ENCODE assay signal across 8 cellular contexts in the genomic region with DNA sequence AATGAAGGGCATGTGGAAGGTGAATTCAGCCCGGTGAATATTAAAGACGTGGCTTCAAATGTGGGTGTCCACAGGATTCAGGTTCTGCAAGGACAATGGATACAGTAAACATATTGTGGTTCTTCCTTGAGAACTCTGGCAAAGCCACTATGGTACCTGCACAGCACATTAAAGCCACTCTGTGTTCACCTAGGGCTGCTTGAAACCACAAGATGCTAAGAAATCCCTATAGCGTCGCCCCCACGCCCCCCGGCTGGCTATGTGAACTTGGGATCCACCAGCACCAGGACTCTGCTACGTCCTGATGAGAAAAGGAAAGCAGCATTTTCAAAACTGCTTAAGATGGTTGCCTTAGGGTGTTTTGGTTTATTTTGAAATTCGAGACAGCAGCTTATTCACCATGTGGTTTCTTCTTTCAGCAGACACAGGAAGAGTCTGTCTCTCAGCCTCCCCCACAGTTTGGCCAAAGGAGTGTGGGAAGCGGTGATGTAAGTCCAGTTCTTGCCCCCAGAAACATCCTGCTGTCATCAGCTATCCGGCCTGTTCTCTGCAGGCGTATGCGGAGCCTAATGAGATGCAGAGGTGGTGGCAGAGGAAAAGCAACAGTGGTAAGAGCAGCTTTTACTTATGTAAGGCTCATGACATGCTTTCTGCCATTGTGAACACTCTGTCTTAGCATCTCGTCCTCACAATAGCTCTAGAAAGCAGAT.
DNase-seq lines count a peak whose midpoint lies in the region; ATAC-seq, FAIRE-seq and TF ChIP-seq lines count a peak whose summit lies in the region.

No MANE protein-coding gene starts in this region.

- no peak for TF ChIP-seq CTCF in GM12878 (IDR thresholded peaks at IDR 0.05 in 2 of 3, conservative IDR thresholded peaks at IDR 0.05 in 1 of 3; ENCODE audit: control insufficient read depth in 2 of 3, extremely low read depth in 1 of 3, insufficient read depth in 1 of 3, low read depth in 3 of 3, low read length in 3 of 3)
- no peak for TF ChIP-seq CTCF in kidney epithelial cell (IDR thresholded peaks at IDR 0.05; ENCODE audit: insufficient read depth, low read length, poor library complexity, severe bottlenecking)

- no peak overlapping the region for H3K9ac ChIP-seq in GM12878 (ENCODE audit: control insufficient read depth, insufficient read depth, low read length)

- no peaks in the 10 kb centered on the region for H3K4me1 ChIP-seq in GM12878 (ENCODE audit: control insufficient read depth, insufficient read depth, low read length)

- no peak overlapping the region for H3K4me2 ChIP-seq in GM12878 (ENCODE audit: control insufficient read depth, insufficient read depth)

- H2AFZ ChIP-seq in GM12878 (ENCODE audit: control insufficient read depth, low read depth, low read length) = no peak overlapping the region

- in situ Hi-C loops in GM12878 (cut with MboI) = no loop called here

- H3K27ac ChIP-seq in GM12878 (ENCODE audit: control insufficient read depth, insufficient read depth) = no peak overlapping the region

- ATAC-seq in GM12878 (no peak), HG03039 (IDR thresholded peaks at IDR 0.05; ENCODE audit: unreplicated experiment) (no peak)

- H3K9me3 ChIP-seq in GM12878 (replicated peaks; ENCODE audit: control insufficient read depth, insufficient read depth, low read length) = no peaks in the 10 kb centered on the region; the same call in 2 of the 3 replicates

- TF ChIP-seq EP300 in GM12878 (IDR thresholded peaks at IDR 0.05; ENCODE audit: borderline replicate concordance in 1 of 2, control insufficient read depth in 1 of 2, low read depth in 2 of 2, low read length in 2 of 2) = no peak

- H4K20me1 ChIP-seq in GM12878 (ENCODE audit: control insufficient read depth, insufficient read depth) = no peaks in the 10 kb centered on the region

- CTCF ChIA-PET in GM12878 (lab: Yijun Ruan, JAX) = interaction anchor here (0.5 kb wide), 1 partner anchor 26 kb away, joined by 3 read pairs; no protein-coding TSS in a partner anchor

- DNase-seq in NCI-H2171 treated with DMSO at 0.1 percent for 48 hours (lab: John Stamatoyannopoulos, UW) = peak; percentile 25
- DNase-seq in NCI-H2171 (lab: John Stamatoyannopoulos, UW) = no peak
- peak in 3 of 5 experiments; percentile 21 to 76 (median 63) for DNase-seq in T-helper 2 cell
- DNase-seq in GM12878 (ENCODE audit: low read depth, low spot score) = no peak
- DNase-seq in kidney epithelial cell (ENCODE audit: low read depth) = peak; percentile 95
- peak; percentile 47 to 50 for DNase-seq in stimulated activated CD4-positive, alpha-beta T cell treated with anti-CD3 and anti-CD28 coated beads, Interleukin-2, amount 100 ng/mL, for 24 hours
- DNase-seq in DMS53 (lab: John Stamatoyannopoulos, UW) = no peak

- POLR2A ChIA-PET in GM12878 (lab: Charles Lee) = no interaction called here

- WGBS in GM12878 (ENCODE audit: insufficient coverage, insufficient replicate concordance, low lambda C conversion rate, missing lambda C conversion rate) = 27% methylated on average over 13 of the region's 13 CpGs

- RAD21 ChIA-PET in GM12878 (lab: Charles Lee; ENCODE audit: unreplicated experiment) = interaction anchor here (0.5 kb wide), 1 partner anchor 66 kb away, joined by 4 read pairs; no protein-coding TSS in a partner anchor

- no peak for FAIRE-seq in GM12878 (lab: Jason Lieb, UNC)

- H3K79me2 ChIP-seq in GM12878 (ENCODE audit: control insufficient read depth, insufficient read depth, low read length) = no peaks in the 10 kb centered on the region

- SMC1A ChIA-PET in GM12878 (lab: Charles Lee; ENCODE audit: uncharacterized antibody, unreplicated experiment) = no interaction called here

- H3K36me3 ChIP-seq in GM12878 (ENCODE audit: control insufficient read depth in 2 of 2, insufficient read depth in 2 of 2, low read length in 1 of 2) (no peaks in the 10 kb centered on the region), kidney epithelial cell (ENCODE audit: control insufficient read depth, insufficient read depth, low read length) (peaks cover 1% of the 10 kb centered on the region)

- intact Hi-C loops in GM12878 (cut with micrococcal nuclease; ENCODE audit: unreplicated experiment) = no loop called here

- H3K27me3 ChIP-seq in GM12878 (replicated peaks in 1 of 2; ENCODE audit: control insufficient read depth in 2 of 2, insufficient read depth in 2 of 2, low read length in 1 of 2) (peaks cover 0 to 7% of the 10 kb centered on the region in 2 experiments; a peak in 3 of 4 replicates), kidney epithelial cell (ENCODE audit: control insufficient read depth, insufficient read depth, low read length) (no peaks in the 10 kb centered on the region)

- no peak for TF ChIP-seq POLR2A in GM12878 (IDR thresholded peaks at IDR 0.05; ENCODE audit: low read depth, low read length)

- no TSS peak for BruUV-seq in GM12878 (replicated peaks; lab: Mats Ljungman, UMichigan)

- no peak overlapping the region for H3K4me3 ChIP-seq in GM12878
- H3K4me3 ChIP-seq in kidney epithelial cell (ENCODE audit: low read depth, low read length) = no peak overlapping the region

- TF ChIP-seq RAD21 in GM12878 (IDR thresholded peaks at IDR 0.05; ENCODE audit: insufficient read depth, low read depth, low read length) = no peak

TF ChIP-seq in GM12878, 131 proteins besides CTCF, POLR2A, EP300 and RAD21 (continues in another document):
- TF ChIP-seq SMAD5 (IDR thresholded peaks at IDR 0.05; ENCODE audit: low read depth) (no peak), TBL1XR1 (IDR thresholded peaks at IDR 0.05; ENCODE audit: low read depth, low read length) (peak; percentile 67; the same call in 1 of the 2 replicates), PAX5 (IDR thresholded peaks at IDR 0.05; ENCODE audit: borderline replicate concordance, low read depth, low read length) (no peak), EGR1 (IDR thresholded peaks at IDR 0.05; ENCODE audit: borderline replicate concordance in 1 of 2, low read depth in 2 of 2, low read length in 2 of 2) (peak in 1 of 2 experiments; percentile 18; a peak in 1 of 3 replicates)
- TF ChIP-seq, protein P1, sequence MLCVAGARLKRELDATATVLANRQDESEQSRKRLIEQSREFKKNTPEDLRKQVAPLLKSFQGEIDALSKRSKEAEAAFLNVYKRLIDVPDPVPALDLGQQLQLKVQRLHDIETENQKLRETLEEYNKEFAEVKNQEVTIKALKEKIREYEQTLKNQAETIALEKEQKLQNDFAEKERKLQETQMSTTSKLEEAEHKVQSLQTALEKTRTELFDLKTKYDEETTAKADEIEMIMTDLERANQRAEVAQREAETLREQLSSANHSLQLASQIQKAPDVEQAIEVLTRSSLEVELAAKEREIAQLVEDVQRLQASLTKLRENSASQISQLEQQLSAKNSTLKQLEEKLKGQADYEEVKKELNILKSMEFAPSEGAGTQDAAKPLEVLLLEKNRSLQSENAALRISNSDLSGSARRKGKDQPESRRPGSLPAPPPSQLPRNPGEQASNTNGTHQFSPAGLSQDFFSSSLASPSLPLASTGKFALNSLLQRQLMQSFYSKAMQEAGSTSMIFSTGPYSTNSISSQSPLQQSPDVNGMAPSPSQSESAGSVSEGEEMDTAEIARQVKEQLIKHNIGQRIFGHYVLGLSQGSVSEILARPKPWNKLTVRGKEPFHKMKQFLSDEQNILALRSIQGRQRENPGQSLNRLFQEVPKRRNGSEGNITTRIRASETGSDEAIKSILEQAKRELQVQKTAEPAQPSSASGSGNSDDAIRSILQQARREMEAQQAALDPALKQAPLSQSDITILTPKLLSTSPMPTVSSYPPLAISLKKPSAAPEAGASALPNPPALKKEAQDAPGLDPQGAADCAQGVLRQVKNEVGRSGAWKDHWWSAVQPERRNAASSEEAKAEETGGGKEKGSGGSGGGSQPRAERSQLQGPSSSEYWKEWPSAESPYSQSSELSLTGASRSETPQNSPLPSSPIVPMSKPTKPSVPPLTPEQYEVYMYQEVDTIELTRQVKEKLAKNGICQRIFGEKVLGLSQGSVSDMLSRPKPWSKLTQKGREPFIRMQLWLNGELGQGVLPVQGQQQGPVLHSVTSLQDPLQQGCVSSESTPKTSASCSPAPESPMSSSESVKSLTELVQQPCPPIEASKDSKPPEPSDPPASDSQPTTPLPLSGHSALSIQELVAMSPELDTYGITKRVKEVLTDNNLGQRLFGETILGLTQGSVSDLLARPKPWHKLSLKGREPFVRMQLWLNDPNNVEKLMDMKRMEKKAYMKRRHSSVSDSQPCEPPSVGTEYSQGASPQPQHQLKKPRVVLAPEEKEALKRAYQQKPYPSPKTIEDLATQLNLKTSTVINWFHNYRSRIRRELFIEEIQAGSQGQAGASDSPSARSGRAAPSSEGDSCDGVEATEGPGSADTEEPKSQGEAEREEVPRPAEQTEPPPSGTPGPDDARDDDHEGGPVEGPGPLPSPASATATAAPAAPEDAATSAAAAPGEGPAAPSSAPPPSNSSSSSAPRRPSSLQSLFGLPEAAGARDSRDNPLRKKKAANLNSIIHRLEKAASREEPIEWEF (IDR thresholded peaks at IDR 0.05; ENCODE audit: insufficient replicate concordance, low read depth, low read length) = no peak
- TF ChIP-seq, protein P2, sequence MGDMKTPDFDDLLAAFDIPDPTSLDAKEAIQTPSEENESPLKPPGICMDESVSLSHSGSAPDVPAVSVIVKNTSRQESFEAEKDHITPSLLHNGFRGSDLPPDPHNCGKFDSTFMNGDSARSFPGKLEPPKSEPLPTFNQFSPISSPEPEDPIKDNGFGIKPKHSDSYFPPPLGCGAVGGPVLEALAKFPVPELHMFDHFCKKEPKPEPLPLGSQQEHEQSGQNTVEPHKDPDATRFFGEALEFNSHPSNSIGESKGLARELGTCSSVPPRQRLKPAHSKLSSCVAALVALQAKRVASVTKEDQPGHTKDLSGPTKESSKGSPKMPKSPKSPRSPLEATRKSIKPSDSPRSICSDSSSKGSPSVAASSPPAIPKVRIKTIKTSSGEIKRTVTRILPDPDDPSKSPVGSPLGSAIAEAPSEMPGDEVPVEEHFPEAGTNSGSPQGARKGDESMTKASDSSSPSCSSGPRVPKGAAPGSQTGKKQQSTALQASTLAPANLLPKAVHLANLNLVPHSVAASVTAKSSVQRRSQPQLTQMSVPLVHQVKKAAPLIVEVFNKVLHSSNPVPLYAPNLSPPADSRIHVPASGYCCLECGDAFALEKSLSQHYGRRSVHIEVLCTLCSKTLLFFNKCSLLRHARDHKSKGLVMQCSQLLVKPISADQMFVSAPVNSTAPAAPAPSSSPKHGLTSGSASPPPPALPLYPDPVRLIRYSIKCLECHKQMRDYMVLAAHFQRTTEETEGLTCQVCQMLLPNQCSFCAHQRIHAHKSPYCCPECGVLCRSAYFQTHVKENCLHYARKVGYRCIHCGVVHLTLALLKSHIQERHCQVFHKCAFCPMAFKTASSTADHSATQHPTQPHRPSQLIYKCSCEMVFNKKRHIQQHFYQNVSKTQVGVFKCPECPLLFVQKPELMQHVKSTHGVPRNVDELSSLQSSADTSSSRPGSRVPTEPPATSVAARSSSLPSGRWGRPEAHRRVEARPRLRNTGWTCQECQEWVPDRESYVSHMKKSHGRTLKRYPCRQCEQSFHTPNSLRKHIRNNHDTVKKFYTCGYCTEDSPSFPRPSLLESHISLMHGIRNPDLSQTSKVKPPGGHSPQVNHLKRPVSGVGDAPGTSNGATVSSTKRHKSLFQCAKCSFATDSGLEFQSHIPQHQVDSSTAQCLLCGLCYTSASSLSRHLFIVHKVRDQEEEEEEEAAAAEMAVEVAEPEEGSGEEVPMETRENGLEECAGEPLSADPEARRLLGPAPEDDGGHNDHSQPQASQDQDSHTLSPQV (IDR thresholded peaks at IDR 0.05) = no peak

Comparison
In these comparisons a context has a peak if more than half of its experiments do, and no peak if none do; other contexts are left out.
1. DNase-seq: peak in NCI-H2171 treated with DMSO at 0.1 percent for 48 hours (single experiment), T-helper 2 cell (3 of 5), kidney epithelial cell (single experiment) and stimulated activated CD4-positive, alpha-beta T cell treated with anti-CD3 and anti-CD28 coated beads, Interleukin-2, amount 100 ng/mL, for 24 hours (2 of 2); none in NCI-H2171 (single experiment), GM12878 (single experiment) and DMS53 (single experiment).